In genomic region chr15:68417897-68418296, GRCh38 we compare ENCODE assay signal across 2 cellular contexts.
TF ChIP-seq lines count a peak whose summit lies in the region.

No MANE protein-coding gene starts in this region.

TF ChIP-seq in A549, 52 proteins besides CTCF, POLR2A, EP300 and RAD21 (continued from another document):
- no peak for TF ChIP-seq BCL3 (IDR thresholded peaks at IDR 0.05)
- no peak for TF ChIP-seq HOXB5 (CRISPR knock-in tag; IDR thresholded peaks at IDR 0.05)
- TF ChIP-seq ZFP36 (IDR thresholded peaks at IDR 0.05; ENCODE audit: borderline replicate concordance, partially characterized antibody): no peak
- TF ChIP-seq MAZ (IDR thresholded peaks at IDR 0.05; ENCODE audit: borderline replicate concordance, low read depth, low read length): no peak
- TF ChIP-seq NPAS2 (CRISPR knock-in tag; IDR thresholded peaks at IDR 0.05; ENCODE audit: borderline replicate concordance): no peak
- no peak for TF ChIP-seq CHD4 (IDR thresholded peaks at IDR 0.05; ENCODE audit: borderline replicate concordance)
- TF ChIP-seq HOXA7 (CRISPR knock-in tag; IDR thresholded peaks at IDR 0.05): no peak
- no peak for TF ChIP-seq RFX5 (IDR thresholded peaks at IDR 0.05)
- no peak for TF ChIP-seq RARB (CRISPR knock-in tag; IDR thresholded peaks at IDR 0.05)
- no peak for TF ChIP-seq NR3C1 (IDR thresholded peaks at IDR 0.05)
- no peak for TF ChIP-seq HOXB13 (CRISPR knock-in tag; IDR thresholded peaks at IDR 0.05; ENCODE audit: low read depth)
- TF ChIP-seq RNF2 (IDR thresholded peaks at IDR 0.05; ENCODE audit: borderline replicate concordance, low read depth): no peak
- no peak for TF ChIP-seq HMGXB4 (CRISPR knock-in tag; IDR thresholded peaks at IDR 0.05; ENCODE audit: borderline replicate concordance)
- TF ChIP-seq MAFK (IDR thresholded peaks at IDR 0.05; ENCODE audit: partially characterized antibody): no peak
- TF ChIP-seq PHF8 (IDR thresholded peaks at IDR 0.05; ENCODE audit: borderline replicate concordance, low read depth): no peak
- no peak for TF ChIP-seq RCOR1 (IDR thresholded peaks at IDR 0.05; ENCODE audit: low read depth, low read length)
- TF ChIP-seq CBX2 (IDR thresholded peaks at IDR 0.05; ENCODE audit: borderline replicate concordance, low read depth): no peak
TF ChIP-seq in A549: peak in this region for 0.

TF ChIP-seq in IMR-90, 13 proteins besides CTCF, POLR2A, EP300 and RAD21 (continued from another document):
- TF ChIP-seq NFE2L2 (IDR thresholded peaks at IDR 0.05; ENCODE audit: low read depth, low read length) (no peak), FOS (IDR thresholded peaks at IDR 0.05; ENCODE audit: low read depth, low read length) (no peak), CEBPB (IDR thresholded peaks at IDR 0.05; ENCODE audit: low read depth, low read length) (no peak), RFX5 (IDR thresholded peaks at IDR 0.05; ENCODE audit: low read depth, low read length) (no peak), RCOR1 (IDR thresholded peaks at IDR 0.05; ENCODE audit: insufficient replicate concordance, low read length) (no peak), ELK1 (IDR thresholded peaks at IDR 0.05; ENCODE audit: borderline replicate concordance, low read depth, low read length) (no peak), SMC3 (IDR thresholded peaks at IDR 0.05; ENCODE audit: low read depth, low read length) (no peak), MAZ (IDR thresholded peaks at IDR 0.05; ENCODE audit: borderline replicate concordance, low read depth, low read length) (no peak), MAFK (IDR thresholded peaks at IDR 0.05; ENCODE audit: low read depth, low read length) (no peak)
